17 cellular contexts compared by ENCODE assay signal in the genomic region with DNA sequence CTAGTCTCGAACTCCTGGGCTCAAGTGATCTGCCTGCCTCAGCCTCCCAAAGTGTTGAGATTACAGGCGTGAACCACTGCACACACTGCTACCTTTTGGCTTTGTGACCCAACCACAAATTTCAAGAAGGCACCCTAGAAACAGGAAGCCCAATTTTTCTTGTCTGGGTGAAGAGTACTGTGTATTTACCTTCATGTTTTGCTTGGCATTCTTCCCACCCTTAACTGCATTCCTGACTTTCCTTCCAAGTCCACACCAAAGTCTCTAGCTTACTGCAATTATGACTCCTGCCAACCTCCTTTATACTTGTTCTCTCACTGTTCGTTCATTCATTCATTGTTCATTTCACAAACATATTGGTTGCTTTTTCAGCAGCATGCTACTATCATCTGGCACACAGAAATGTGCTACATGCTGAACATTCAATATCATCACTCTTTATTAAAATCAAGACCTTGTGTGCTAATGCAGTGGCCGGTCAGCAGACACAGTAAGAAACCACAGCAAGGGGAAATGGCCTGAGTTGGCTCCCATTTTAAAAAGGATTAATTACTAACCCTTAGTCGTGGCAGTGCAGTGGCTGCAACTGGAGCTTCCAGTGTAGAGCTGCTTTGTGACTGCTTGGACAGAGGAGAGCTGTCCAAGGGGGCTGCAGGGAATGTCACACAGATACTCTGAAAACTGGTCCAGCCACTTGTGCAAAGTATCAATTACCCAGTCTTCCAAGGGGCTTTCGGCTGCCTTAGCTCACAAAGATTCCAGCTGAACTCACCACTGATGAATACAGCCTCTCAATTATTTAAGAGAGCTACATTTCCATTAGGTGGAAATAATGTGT.
DNase-seq lines count a peak whose midpoint lies in the region; ATAC-seq and TF ChIP-seq lines count a peak whose summit lies in the region.
"Had no signal": no experiment of that assay in that cellular context is flagged by ENCODE, and none has a peak within 500 bp of the region (broad histone marks: within the 10 kb centered on the region; RNA-seq: fewer than 3 reads in every experiment).

No MANE protein-coding gene starts in this region.

- H3K4me2 ChIP-seq in mammary epithelial cell (ENCODE audit: insufficient read depth, low read depth, low read length): no peak overlapping the region

- dilution Hi-C loops in mammary epithelial cell (cut with HindIII; ENCODE audit: low sequenced_read_pairs): no loop called here

- intact Hi-C loops in CD4-positive, alpha-beta T cell (cut with DNase I, micrococcal nuclease): no loop called here
- intact Hi-C loops in mammary epithelial cell (cut with micrococcal nuclease) (no loop called here), lower lobe of right lung (cut with DNase I) (no loop called here)

- H3K4me3 ChIP-seq in mammary epithelial cell (replicated peaks in 1 of 3; ENCODE audit: insufficient read depth in 1 of 3, low read depth in 2 of 3, low read length in 3 of 3): no peak overlapping the region
- no peak overlapping the region for H3K4me3 ChIP-seq in lower lobe of right lung
- H3K4me3 ChIP-seq: lung had no signal

- 41% methylated on average over 6 of the region's 6 CpGs for WGBS in mammary epithelial cell (ENCODE audit: low coverage, missing lambda C conversion rate)

- no peaks in the 10 kb centered on the region for H3K9me3 Mint-ChIP-seq in CD4-positive, alpha-beta T cell
- H3K9me3 Mint-ChIP-seq: activated CD4-positive, alpha-beta memory T cell treated with anti-CD3 and anti-CD28 coated beads, Interleukin-2, amount 10 ng/mL, durations not matched to agents 7 days and 5 days had no signal

- no peak overlapping the region for H3K9ac ChIP-seq in mammary epithelial cell (ENCODE audit: insufficient read depth, low read length)

- no peaks in the 10 kb centered on the region for H3K79me2 ChIP-seq in mammary epithelial cell (ENCODE audit: insufficient read depth, low read length)

- CTCF ChIA-PET in CD4-positive, alpha-beta T cell (lab: Charles Lee): no interaction called here
- CTCF ChIA-PET in mammary epithelial cell (lab: Charles Lee; ENCODE audit: low non-redundant PET): interaction anchor here (0.6 kb wide), 1 partner anchor 113 kb away, joined by 4 read pairs; no protein-coding TSS in a partner anchor

- no TSS peak for BruUV-seq in mammary epithelial cell (replicated peaks; lab: Mats Ljungman, UMichigan)

- H3K27ac ChIP-seq in CD4-positive, alpha-beta T cell (ENCODE audit: low read depth, low read length): no peak overlapping the region
- H3K27ac ChIP-seq in mammary epithelial cell (ENCODE audit: insufficient read depth, low read depth, low read length) (no peak overlapping the region), lower lobe of right lung (no peak overlapping the region)

- peak overlapping the region; percentile 5 for H3K27ac Mint-ChIP-seq in CD4-positive, alpha-beta T cell
- H3K27ac Mint-ChIP-seq: activated CD4-positive, alpha-beta memory T cell treated with anti-CD3 and anti-CD28 coated beads, Interleukin-2, amount 10 ng/mL, durations not matched to agents 7 days and 5 days; T-helper 17 cell had no signal

- no peak for DNase-seq in CD4-positive, alpha-beta T cell
- peak; percentile 17 for DNase-seq in NCI-H2029 treated with DMSO at 0.1 percent for 48 hours (lab: John Stamatoyannopoulos, UW)
- DNase-seq in mammary epithelial cell: peak; percentile 72
- no peak for DNase-seq in lower lobe of right lung
- DNase-seq in iPS-NIHi7 (ENCODE audit: extremely low spot score): no peak
- no peak for DNase-seq in SK-N-DZ (ENCODE audit: low spot score)
- DNase-seq in NCI-H524 treated with DMSO at 0.1 percent for 48 hours (lab: John Stamatoyannopoulos, UW): no peak
- DNase-seq: activated CD4-positive, alpha-beta memory T cell treated with anti-CD3 and anti-CD28 coated beads, Interleukin-2, amount 10 ng/mL, durations not matched to agents 7 days and 5 days; activated gamma-delta T cell treated with Interleukin-2 at 50 U/mL for 16 hours; CD4-positive, CD25-positive, alpha-beta regulatory T cell; cortex of kidney; glutamatergic neuron; stimulated activated CD4-positive, alpha-beta T cell treated with anti-CD3 and anti-CD28 coated beads, Interleukin-1b, Interleukin-23, amount 100 ng/mL, for 48 hours; stimulated activated naive CD4-positive, alpha-beta T cell; T-helper 17 cell had no signal

- no peak overlapping the region for H3K4me3 Mint-ChIP-seq in CD4-positive, alpha-beta T cell
- H3K4me3 Mint-ChIP-seq: activated CD4-positive, alpha-beta memory T cell treated with anti-CD3 and anti-CD28 coated beads, Interleukin-2, amount 10 ng/mL, durations not matched to agents 7 days and 5 days; T-helper 17 cell had no signal

- POLR2A ChIA-PET in CD4-positive, alpha-beta T cell (lab: Charles Lee): no interaction called here

- H3K36me3 Mint-ChIP-seq in CD4-positive, alpha-beta T cell (ENCODE audit: low read depth): peaks cover 68% of the 10 kb centered on the region

- in situ Hi-C loops in mammary epithelial cell (cut with MboI; ENCODE audit: low sequenced_read_pairs in 2 of 2): no loop called here

- no peak for TF ChIP-seq CTCF in CD4-positive, alpha-beta T cell (IDR thresholded peaks at IDR 0.05)
- TF ChIP-seq CTCF in mammary epithelial cell (conservative IDR thresholded peaks at IDR 0.05 in 1 of 2, IDR thresholded peaks at IDR 0.05 in 1 of 2; ENCODE audit: extremely low read depth in 1 of 2, insufficient read depth in 1 of 2, low read depth in 1 of 2, low read length in 2 of 2): no peak
- no peak for TF ChIP-seq CTCF in lower lobe of right lung (IDR thresholded peaks at IDR 0.05)

- H3K27me3 ChIP-seq in CD4-positive, alpha-beta T cell (ENCODE audit: control insufficient read depth, insufficient read depth, low read length): no peaks in the 10 kb centered on the region
- H3K27me3 ChIP-seq in mammary epithelial cell (ENCODE audit: insufficient read depth, low read length) (no peaks in the 10 kb centered on the region), lower lobe of right lung (ENCODE audit: low read depth) (no peaks in the 10 kb centered on the region)

- no peaks in the 10 kb centered on the region for H3K36me3 ChIP-seq in mammary epithelial cell (ENCODE audit: insufficient read depth, low read length)
- peaks cover 41% of the 10 kb centered on the region for H3K36me3 ChIP-seq in lower lobe of right lung

- no peaks in the 10 kb centered on the region for H3K9me3 ChIP-seq in CD4-positive, alpha-beta T cell (ENCODE audit: control insufficient read depth, low read length)
- H3K9me3 ChIP-seq in mammary epithelial cell (replicated peaks; ENCODE audit: insufficient read depth, low read length) (no peaks in the 10 kb centered on the region), lower lobe of right lung (no peaks in the 10 kb centered on the region)

- H3K4me1 ChIP-seq in mammary epithelial cell (ENCODE audit: insufficient read depth, low read length) (peaks cover 12% of the 10 kb centered on the region), lower lobe of right lung (no peaks in the 10 kb centered on the region)

- H3K27me3 Mint-ChIP-seq in CD4-positive, alpha-beta T cell: no peaks in the 10 kb centered on the region
- H3K27me3 Mint-ChIP-seq: activated CD4-positive, alpha-beta memory T cell treated with anti-CD3 and anti-CD28 coated beads, Interleukin-2, amount 10 ng/mL, durations not matched to agents 7 days and 5 days; CD4-positive, CD25-positive, alpha-beta regulatory T cell; T-helper 17 cell had no signal

- no peaks in the 10 kb centered on the region for H3K4me1 Mint-ChIP-seq in CD4-positive, alpha-beta T cell (ENCODE audit: low read depth)

- no peak for ATAC-seq in CD4-positive, alpha-beta T cell (ENCODE audit: poor library complexity)
- peak; percentile 74 to 81 for ATAC-seq in lower lobe of right lung
- no peak for ATAC-seq in HG02759 (IDR thresholded peaks at IDR 0.05; ENCODE audit: unreplicated experiment)
- ATAC-seq: T-helper 17 cell had no signal

- no peak overlapping the region for H2AFZ ChIP-seq in mammary epithelial cell (ENCODE audit: low read depth, low read length)

- H4K20me1 ChIP-seq in mammary epithelial cell (ENCODE audit: insufficient read depth, low read length): peaks cover 3% of the 10 kb centered on the region

Comparison
In these comparisons a context has a peak if more than half of its experiments do, and no peak if none do; other contexts are left out.
1. ATAC-seq: peak in lower lobe of right lung (2 of 2); none in CD4-positive, alpha-beta T cell (single experiment) and HG02759 (single experiment).
2. DNase-seq: peak in NCI-H2029 treated with DMSO at 0.1 percent for 48 hours (single experiment) and mammary epithelial cell (single experiment); none in CD4-positive, alpha-beta T cell (0 of 10), lower lobe of right lung (single experiment), iPS-NIHi7 (single experiment), SK-N-DZ (single experiment) and NCI-H524 treated with DMSO at 0.1 percent for 48 hours (single experiment).